In genomic region chr6:47308674-47309325, GRCh38 we compare ENCODE assay signal across 8 cellular contexts. TPM values are rescaled to one million over a fixed set of nuclear protein-coding genes. Genes with fewer than 3 reads are reported as not detected.
A peak's percentile ranks its signal among the peaks of the same experiment; 100 is the strongest.
DNase-seq lines count a peak whose midpoint lies in the region; ATAC-seq and TF ChIP-seq lines count a peak whose summit lies in the region.

No MANE protein-coding gene starts in this region.

- H3K36me3 ChIP-seq in OCI-LY7 (ENCODE audit: insufficient read depth, low read length), result peaks cover 31% of the 10 kb centered on the region
- H3K36me3 ChIP-seq in testis (ENCODE audit: low read depth, missing control alignments), result no peaks in the 10 kb centered on the region

- no peak for TF ChIP-seq CTCF in HFFc6 (IDR thresholded peaks at IDR 0.05)
- no peak for TF ChIP-seq CTCF in OCI-LY7 (conservative IDR thresholded peaks at IDR 0.05; ENCODE audit: low read length)
- TF ChIP-seq CTCF in coronary artery (IDR thresholded peaks at IDR 0.05), result no peak
- no peak for TF ChIP-seq CTCF in lower leg skin (IDR thresholded peaks at IDR 0.05)
- TF ChIP-seq CTCF in testis (IDR thresholded peaks at IDR 0.05), result no peak

- peaks cover 7% of the 10 kb centered on the region for H3K4me1 Mint-ChIP-seq in T-helper 1 cell treated with Interleukin-12 subunit alpha and Interleukin-12 subunit beta and Interleukin-4 antibody, amounts not matched to agents 30 μg/mL and 1 μg/mL, for 36 hours (ENCODE audit: low read depth)
- H3K4me1 Mint-ChIP-seq in HFFc6 (ENCODE audit: low read depth), result peaks cover 10% of the 10 kb centered on the region; the same call in 1 of the 2 replicates

- intact Hi-C loops in OCI-LY7 (cut with micrococcal nuclease; ENCODE audit: unreplicated experiment) (loop anchor here (1.0 to 5.0 kb wide), 2 partner anchors 61 to 169 kb away; partner anchors contain the start of gene CD2AP), lower leg skin (cut with DNase I; ENCODE audit: low total_unique reads) (no loop called here), testis (cut with DNase I; ENCODE audit: low total_unique reads) (no loop called here)

- H3K27me3 ChIP-seq in testis, result no peaks in the 10 kb centered on the region

- ATAC-seq in HG02970 (IDR thresholded peaks at IDR 0.05; ENCODE audit: low FRiP score, unreplicated experiment), result no peak

- H3K9me2 ChIP-seq in OCI-LY7 (ENCODE audit: insufficient read depth, low read length), result no peaks in the 10 kb centered on the region

- no peaks in the 10 kb centered on the region for H3K9me3 Mint-ChIP-seq in T-helper 1 cell treated with Interleukin-12 subunit alpha and Interleukin-12 subunit beta and Interleukin-4 antibody, amounts not matched to agents 30 μg/mL and 1 μg/mL, for 36 hours
- no peaks in the 10 kb centered on the region for H3K9me3 Mint-ChIP-seq in HFFc6

- BruUV-seq in OCI-LY7 (replicated peaks; lab: Mats Ljungman, UMichigan), result no TSS peak

- H3K27ac ChIP-seq in OCI-LY7 (ENCODE audit: low read depth, low read length, poor library complexity, severe bottlenecking), result peak overlapping the region; percentile 62
- peak overlapping the region in 1 of 2 donors; percentile 63 for H3K27ac ChIP-seq in coronary artery
- H3K27ac ChIP-seq in testis, result peak overlapping the region; percentile 59 to 65

- no peak overlapping the region for H3K27ac Mint-ChIP-seq in T-helper 1 cell treated with Interleukin-12 subunit alpha and Interleukin-12 subunit beta and Interleukin-4 antibody, amounts not matched to agents 30 μg/mL and 1 μg/mL, for 36 hours
- no peak overlapping the region for H3K27ac Mint-ChIP-seq in HFFc6

- peak overlapping the region; percentile 41 for H2AFZ ChIP-seq in OCI-LY7 (ENCODE audit: low read length)

- peaks cover 23% of the 10 kb centered on the region; the same call in 1 of the 2 replicates for H4K20me1 ChIP-seq in OCI-LY7 (ENCODE audit: insufficient read depth, low read length)

- peak overlapping the region; percentile 95 for H3K4me3 ChIP-seq in OCI-LY7 (ENCODE audit: low read depth, low read length, poor library complexity, severe bottlenecking)
- H3K4me3 ChIP-seq in coronary artery, result peak overlapping the region; percentile 82
- peak overlapping the region; percentile 56 for H3K4me3 ChIP-seq in lower leg skin (ENCODE audit: low read depth, poor library complexity, severe bottlenecking)
- peak overlapping the region; percentile 65 to 72 for H3K4me3 ChIP-seq in testis

- peaks cover 54% of the 10 kb centered on the region for H3K79me2 ChIP-seq in OCI-LY7 (ENCODE audit: insufficient read depth, low read depth, low read length)

- 1% methylated on average over 35 to 41 of the region's 49 CpGs for WGBS in lower leg skin, 2 donors
- WGBS in testis, 2 donors, result 1% methylated on average over 18 to 49 of the region's 49 CpGs

- H3K9me3 ChIP-seq in OCI-LY7 (ENCODE audit: low read length), result peaks cover 10% of the 10 kb centered on the region; the same call in 1 of the 2 replicates
- no peaks in the 10 kb centered on the region for H3K9me3 ChIP-seq in testis

- POLR2A ChIA-PET in OCI-LY7 (lab: Charles Lee), result interaction anchor here (0.6 to 3.4 kb wide), 20 partner anchors 9 to 679 kb away, joined by 3 to 19 read pairs (median 4); no protein-coding TSS in a partner anchor

- H3K4me1 ChIP-seq in OCI-LY7 (ENCODE audit: insufficient read depth, low read length, poor library complexity, severe bottlenecking) (peaks cover 53% of the 10 kb centered on the region), testis (no peaks in the 10 kb centered on the region)

- peak overlapping the region; percentile 92 for H3K4me2 ChIP-seq in OCI-LY7 (ENCODE audit: low read length)

- peak overlapping the region; percentile 60 for H3K4me3 Mint-ChIP-seq in T-helper 1 cell treated with Interleukin-12 subunit alpha and Interleukin-12 subunit beta and Interleukin-4 antibody, amounts not matched to agents 30 μg/mL and 1 μg/mL, for 36 hours
- H3K4me3 Mint-ChIP-seq in HFFc6, result peak overlapping the region; percentile 85

- DNase-seq in T-helper 1 cell (no peak), HFFc6 (no peak), OCI-LY7 (ENCODE audit: low spot score) (peak; percentile 67), coronary artery (ENCODE audit: low spot score) (no peak), lower leg skin (ENCODE audit: low spot score in 2 of 2) (peak in 1 of 2 donors; percentile 85), testis (peak; percentile 39)

- no peaks in the 10 kb centered on the region for H3K36me3 Mint-ChIP-seq in T-helper 1 cell treated with Interleukin-12 subunit alpha and Interleukin-12 subunit beta and Interleukin-4 antibody, amounts not matched to agents 30 μg/mL and 1 μg/mL, for 36 hours (ENCODE audit: low read depth)
- H3K36me3 Mint-ChIP-seq in HFFc6 (ENCODE audit: low read depth), result no peaks in the 10 kb centered on the region

- no peak for TF ChIP-seq POLR2A in lower leg skin (IDR thresholded peaks at IDR 0.05)
- TF ChIP-seq POLR2A in testis (IDR thresholded peaks at IDR 0.05), result no peak

- CTCF ChIA-PET in OCI-LY7 (lab: Charles Lee; ENCODE audit: unreplicated experiment), result interaction anchor here (1.0 kb wide), 1 partner anchor 59 kb away, joined by 5 read pairs; no protein-coding TSS in a partner anchor

- peaks cover 59% of the 10 kb centered on the region for H3K27me3 Mint-ChIP-seq in T-helper 1 cell treated with Interleukin-12 subunit alpha and Interleukin-12 subunit beta and Interleukin-4 antibody, amounts not matched to agents 30 μg/mL and 1 μg/mL, for 36 hours (ENCODE audit: low read depth)
- H3K27me3 Mint-ChIP-seq in HFFc6 (ENCODE audit: insufficient read depth), result peaks cover 15% of the 10 kb centered on the region

RNA-seq across cellular contexts. Expression of gene TNFRSF21, which starts 0.9 kb away (rescaled TPM):
- total RNA-seq in HFFc6 (2021; fragmentation: NEBNext Ultra II Directional; extraction: Animal tissue kit (Norgen Biotek cat#: 25700)), result 10 to 100 TPM in 2 of 6 experiments, 1 to 10 TPM in 4; 1.6 to 20.4 (median 2.2) TPM
- total RNA-seq in OCI-LY7 (2014; rRNA removed; shearing (Covaris generic)), result 22.7 and 28.1 TPM in 2 replicates
- total RNA-seq in OCI-LY7 (2022) (35.1 and 36.5 TPM in 2 replicates), lower leg skin (1 to 10 TPM; 1.6 to 5.4 (median 3.1) TPM), testis (10 to 100 TPM; 11.0 to 19.3 TPM)
- 17.1 TPM for polyA plus RNA-seq in testis (ENCODE audit: insufficient read depth, low read depth, low replicate concordance)

Comparison
In these comparisons a context has a peak if more than half of its experiments do, and no peak if none do; other contexts are left out.
1. DNase-seq: peak in OCI-LY7 (single experiment) and testis (single experiment); none in T-helper 1 cell (0 of 5), HFFc6 (single experiment) and coronary artery (single experiment).
2. Peak in every context shown above with its lines, with median percentiles within 50 percentile points of each other: H3K4me3 ChIP-seq.